ENCODE assay signal across 8 cellular contexts in the genomic region with DNA sequence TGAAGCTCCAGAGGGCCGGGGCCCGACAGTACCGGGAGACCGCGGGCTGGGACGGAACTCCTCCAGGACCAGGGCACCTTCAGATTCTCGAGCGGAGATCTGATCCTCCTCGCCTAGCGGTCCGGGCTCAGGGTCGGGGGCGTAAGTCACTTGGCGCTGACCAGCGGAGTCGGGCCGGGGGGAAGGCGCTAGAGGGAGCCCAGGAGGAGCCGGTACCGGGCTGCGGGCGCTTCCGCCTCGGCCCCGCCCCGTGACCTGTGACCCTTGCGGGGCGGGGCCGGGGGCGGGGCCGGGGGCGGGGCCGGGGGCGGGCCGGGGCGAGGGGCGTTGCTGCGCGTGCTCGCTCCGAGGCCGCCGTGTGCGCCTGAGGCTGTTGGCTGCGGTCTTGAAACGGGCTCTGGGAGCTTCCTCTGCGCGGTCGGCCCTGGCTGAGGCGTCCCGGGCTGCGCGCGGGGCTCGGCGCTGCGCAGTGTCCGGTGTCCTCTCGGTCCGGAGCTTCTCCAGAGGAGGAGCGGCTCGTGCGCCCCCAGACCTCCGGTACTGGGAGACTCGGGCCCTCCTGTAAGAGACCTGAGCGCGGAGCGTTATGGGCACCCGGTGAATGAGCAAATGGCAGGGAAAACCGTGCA. TPM values are rescaled to one million over a fixed set of nuclear protein-coding genes. Genes with fewer than 3 reads are reported as not detected.
DNase-seq lines count a peak whose midpoint lies in the region; ATAC-seq, FAIRE-seq and TF ChIP-seq lines count a peak whose summit lies in the region.

A gene (minus strand): TSS at position 239 of the 629 bp plus-strand sequence. CDS start 373 bp downstream, outside the sequence.

- intact Hi-C loops in activated T-helper 2 cell treated with anti-CD3 and anti-CD28 coated beads, Interferon-gamma antibody, Interleukin-2, Interleukin-4, amounts not matched to agents 10 μg/mL and 5 μg/mL and 100 μg/mL, durations not matched to agents 14 hours and 24 hours and 36 hours (cut with micrococcal nuclease) = loop anchor here (5.0 kb wide), 1 partner anchor 64 kb away; no protein-coding TSS in a partner anchor

- peaks cover 15% of the 10 kb centered on the region for H3K4me1 Mint-ChIP-seq in activated T-helper 2 cell treated with anti-CD3 and anti-CD28 coated beads, Interferon-gamma antibody, Interleukin-2, Interleukin-4, amounts not matched to agents 10 μg/mL and 5 μg/mL and 100 μg/mL, durations not matched to agents 14 hours and 24 hours and 36 hours (ENCODE audit: low read depth)
- peaks cover 46% of the 10 kb centered on the region for H3K4me1 Mint-ChIP-seq in nephron progenitor cell
- H3K4me1 Mint-ChIP-seq in stimulated activated naive CD8-positive, alpha-beta T cell treated with anti-CD3 and anti-CD28 coated beads, Interleukin-15, amount 100 ng/mL, for 72 hours = peaks cover 27% of the 10 kb centered on the region

- no peak for FAIRE-seq in HTR-8/SVneo (lab: Jason Lieb, UNC)

- peak within 1 kb of the TSS; percentile 53 for H3K27ac Mint-ChIP-seq in activated T-helper 2 cell treated with anti-CD3 and anti-CD28 coated beads, Interferon-gamma antibody, Interleukin-2, Interleukin-4, amounts not matched to agents 10 μg/mL and 5 μg/mL and 100 μg/mL, durations not matched to agents 14 hours and 24 hours and 36 hours
- H3K27ac Mint-ChIP-seq in nephron progenitor cell = peak within 1 kb of the TSS; percentile 28
- H3K27ac Mint-ChIP-seq in stimulated activated naive CD8-positive, alpha-beta T cell treated with anti-CD3 and anti-CD28 coated beads, Interleukin-15, amount 100 ng/mL, for 72 hours = peak within 1 kb of the TSS; percentile 28 to 66

- no peaks in the 10 kb centered on the region for H3K9me3 Mint-ChIP-seq in activated T-helper 2 cell treated with anti-CD3 and anti-CD28 coated beads, Interferon-gamma antibody, Interleukin-2, Interleukin-4, amounts not matched to agents 10 μg/mL and 5 μg/mL and 100 μg/mL, durations not matched to agents 14 hours and 24 hours and 36 hours
- no peaks in the 10 kb centered on the region for H3K9me3 Mint-ChIP-seq in nephron progenitor cell
- H3K9me3 Mint-ChIP-seq in stimulated activated naive CD8-positive, alpha-beta T cell treated with anti-CD3 and anti-CD28 coated beads, Interleukin-15, amount 100 ng/mL, for 72 hours = no peaks in the 10 kb centered on the region

- peak; percentile 82 for DNase-seq in COLO829 (ENCODE audit: low spot score)
- DNase-seq in HTR-8/SVneo (ENCODE audit: insufficient read length, low spot score) = peak; percentile 75
- peak; percentile 82 for DNase-seq in RPMI7951 (ENCODE audit: low read depth)
- peak; percentile 77 for DNase-seq in activated T-helper 2 cell treated with anti-CD3 and anti-CD28 coated beads, Interferon-gamma antibody, Interleukin-2, Interleukin-4, amounts not matched to agents 10 μg/mL and 5 μg/mL and 100 μg/mL, durations not matched to agents 14 hours and 24 hours and 36 hours (ENCODE audit: low spot score)
- peak; percentile 63 for DNase-seq in fibroblast of the conjunctiva (ENCODE audit: low read depth)
- peak; percentile 83 for DNase-seq in nephron progenitor cell
- DNase-seq in stimulated activated naive CD8-positive, alpha-beta T cell treated with anti-CD3 and anti-CD28 coated beads, Interleukin-15, amount 100 ng/mL, for 72 hours = peak; percentile 80 to 81

- TF ChIP-seq CTCF in nephron progenitor cell (IDR thresholded peaks at IDR 0.05) = no peak

- ATAC-seq in GM19463 (IDR thresholded peaks at IDR 0.05; ENCODE audit: unreplicated experiment) = peak; percentile 87
- ATAC-seq in stimulated activated naive CD8-positive, alpha-beta T cell treated with anti-CD3 and anti-CD28 coated beads, Interleukin-15, amount 100 ng/mL, for 72 hours = peak; percentile 92

- H3K4me3 Mint-ChIP-seq in activated T-helper 2 cell treated with anti-CD3 and anti-CD28 coated beads, Interferon-gamma antibody, Interleukin-2, Interleukin-4, amounts not matched to agents 10 μg/mL and 5 μg/mL and 100 μg/mL, durations not matched to agents 14 hours and 24 hours and 36 hours (ENCODE audit: low read depth) = peak within 1 kb of the TSS; percentile 92
- peak within 1 kb of the TSS; percentile 96 for H3K4me3 Mint-ChIP-seq in nephron progenitor cell
- H3K4me3 Mint-ChIP-seq in stimulated activated naive CD8-positive, alpha-beta T cell treated with anti-CD3 and anti-CD28 coated beads, Interleukin-15, amount 100 ng/mL, for 72 hours = peak within 1 kb of the TSS; percentile 84 to 92

- H3K36me3 Mint-ChIP-seq in activated T-helper 2 cell treated with anti-CD3 and anti-CD28 coated beads, Interferon-gamma antibody, Interleukin-2, Interleukin-4, amounts not matched to agents 10 μg/mL and 5 μg/mL and 100 μg/mL, durations not matched to agents 14 hours and 24 hours and 36 hours (ENCODE audit: low read depth) = no peaks in the 10 kb centered on the region
- no peaks in the 10 kb centered on the region for H3K36me3 Mint-ChIP-seq in nephron progenitor cell (ENCODE audit: low read depth)

- no peaks in the 10 kb centered on the region for H3K27me3 Mint-ChIP-seq in activated T-helper 2 cell treated with anti-CD3 and anti-CD28 coated beads, Interferon-gamma antibody, Interleukin-2, Interleukin-4, amounts not matched to agents 10 μg/mL and 5 μg/mL and 100 μg/mL, durations not matched to agents 14 hours and 24 hours and 36 hours (ENCODE audit: low read depth)
- no peaks in the 10 kb centered on the region for H3K27me3 Mint-ChIP-seq in nephron progenitor cell (ENCODE audit: low read depth, poor library complexity)
- no peaks in the 10 kb centered on the region for H3K27me3 Mint-ChIP-seq in stimulated activated naive CD8-positive, alpha-beta T cell treated with anti-CD3 and anti-CD28 coated beads, Interleukin-15, amount 100 ng/mL, for 72 hours

RNA-seq across cellular contexts. Expression of the gene that starts here (rescaled TPM):
- 8.1 and 14.5 TPM in 2 replicates for total RNA-seq in RPMI7951 (2014; rRNA removed; shearing (Covaris generic))
- 25.0 TPM in 2 replicates for total RNA-seq in activated T-helper 2 cell treated with anti-CD3 and anti-CD28 coated beads, Interferon-gamma antibody, Interleukin-2, Interleukin-4, amounts not matched to agents 10 μg/mL and 5 μg/mL and 100 μg/mL, durations not matched to agents 14 hours and 24 hours and 36 hours

Comparison
In these comparisons a context has a peak if more than half of its experiments do, and no peak if none do; other contexts are left out.
1. Peak in every context shown above with its lines: DNase-seq and ATAC-seq.